Comparison of ENCODE assay signal across 27 cellular contexts in the genomic region with DNA sequence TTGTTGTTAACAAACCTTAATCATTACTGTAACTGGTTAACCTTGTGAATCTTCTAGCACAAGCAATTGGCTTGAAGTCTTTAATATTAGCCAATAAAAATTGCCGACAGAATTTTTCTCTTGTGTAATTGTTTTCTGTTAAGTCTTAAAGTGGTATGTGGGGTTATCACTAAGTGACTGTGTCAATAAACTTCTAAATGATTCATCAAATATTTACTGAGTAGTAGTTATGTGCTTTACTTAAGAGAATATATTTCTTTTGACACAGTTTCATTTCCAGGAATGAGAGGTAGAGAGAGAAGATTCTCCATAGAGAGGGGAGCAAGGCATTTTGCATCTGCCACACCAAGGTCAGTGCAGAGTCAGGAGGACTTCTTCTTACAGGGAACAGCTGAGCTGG.
"Had no signal": no experiment of that assay in that cellular context is flagged by ENCODE, and none has a peak within 500 bp of the region (broad histone marks: within the 10 kb centered on the region; RNA-seq: fewer than 3 reads in every experiment).

No MANE protein-coding gene starts in this region.

- H3K4me1 ChIP-seq: ascending aorta, esophagus muscularis mucosa, heart right ventricle, left ventricle myocardium inferior, pancreas, right atrium auricular region, transverse colon had no signal

- H3K27ac ChIP-seq: ascending aorta, esophagus muscularis mucosa, heart right ventricle, left ventricle myocardium inferior, neutrophil, pancreas, right atrium auricular region, transverse colon, WERI-Rb-1 had no signal

- DNase-seq: activated CD4-positive, alpha-beta T cell treated with anti-CD3 and anti-CD28 coated beads for 48 hours; activated CD4-positive, alpha-beta T cell treated with anti-CD3 and anti-CD28 coated beads, Interleukin-2, amount 50 U/mL, for 48 hours; activated CD8-positive, alpha-beta memory T cell treated with anti-CD3 and anti-CD28 coated beads for 24 hours; activated effector memory CD4-positive, alpha-beta T cell treated with anti-CD3 and anti-CD28 coated beads, Interleukin-2, amount 50 U/mL, for 16 hours; activated naive CD4-positive, alpha-beta T cell treated with anti-CD3 and anti-CD28 coated beads for 36 hours; activated naive CD8-positive, alpha-beta T cell treated with anti-CD3 and anti-CD28 coated beads, Interleukin-2, amount 10 ng/mL, durations not matched to agents 7 days and 5 days; caudate nucleus; cortex of kidney; endodermal cell; heart right ventricle; left ventricle myocardium inferior; naive B cell; nephron progenitor cell; stimulated activated CD4-positive, alpha-beta T cell treated with anti-CD3 and anti-CD28 coated beads, Interleukin-15, amount 100 ng/mL, for 24 hours; stimulated activated CD4-positive, alpha-beta T cell treated with anti-CD3 and anti-CD28 coated beads, Interleukin-2, amount 100 ng/mL, for 24 hours; stimulated activated naive CD4-positive, alpha-beta T cell; T-helper 9 cell; transverse colon; WERI-Rb-1 had no signal

- H3K27me3 ChIP-seq: ascending aorta, esophagus muscularis mucosa, heart right ventricle, neutrophil, pancreas, right atrium auricular region, transverse colon had no signal

- H3K4me3 ChIP-seq: ascending aorta, esophagus muscularis mucosa, heart right ventricle, left ventricle myocardium inferior, pancreas, right atrium auricular region, transverse colon had no signal

- H3K36me3 Mint-ChIP-seq: activated naive CD8-positive, alpha-beta T cell treated with anti-CD3 and anti-CD28 coated beads, Interleukin-2, amount 10 ng/mL, durations not matched to agents 7 days and 5 days; mesothelial cell of epicardium; naive B cell had no signal

- H3K4me3 Mint-ChIP-seq: activated naive CD4-positive, alpha-beta T cell treated with anti-CD3 and anti-CD28 coated beads for 36 hours; activated naive CD8-positive, alpha-beta T cell treated with anti-CD3 and anti-CD28 coated beads, Interleukin-2, amount 10 ng/mL, durations not matched to agents 7 days and 5 days; activated T-helper 1 cell treated with anti-CD3 and anti-CD28 coated beads, Interleukin-12 subunit alpha, Interleukin-12 subunit beta, Interleukin-2, Interleukin-4 antibody, amounts not matched to agents 30 ng/mL and 10 ng/mL and 1 ng/mL, durations not matched to agents 14 hours and 24 hours and 36 hours; endodermal cell; mesothelial cell of epicardium; naive B cell; nephron progenitor cell had no signal

- H3K27me3 Mint-ChIP-seq: activated naive CD8-positive, alpha-beta T cell treated with anti-CD3 and anti-CD28 coated beads, Interleukin-2, amount 10 ng/mL, durations not matched to agents 7 days and 5 days; naive B cell had no signal

- H3K27ac Mint-ChIP-seq: activated naive CD4-positive, alpha-beta T cell treated with anti-CD3 and anti-CD28 coated beads for 36 hours; activated naive CD8-positive, alpha-beta T cell treated with anti-CD3 and anti-CD28 coated beads, Interleukin-2, amount 10 ng/mL, durations not matched to agents 7 days and 5 days; activated T-helper 1 cell treated with anti-CD3 and anti-CD28 coated beads, Interleukin-12 subunit alpha, Interleukin-12 subunit beta, Interleukin-2, Interleukin-4 antibody, amounts not matched to agents 30 ng/mL and 10 ng/mL and 1 ng/mL, durations not matched to agents 14 hours and 24 hours and 36 hours; endodermal cell; mesothelial cell of epicardium; naive B cell; nephron progenitor cell had no signal

- H3K9me3 Mint-ChIP-seq: endodermal cell, mesothelial cell of epicardium, nephron progenitor cell had no signal

- H3K36me3 ChIP-seq: ascending aorta, esophagus muscularis mucosa, heart right ventricle, left ventricle myocardium inferior, neutrophil, pancreas, right atrium auricular region, transverse colon, WERI-Rb-1 had no signal

- ATAC-seq: activated CD4-positive, CD25-positive, alpha-beta regulatory T cell treated with anti-CD3 and anti-CD28 coated beads, Interleukin-2, amount 50 U/mL, for 24 hours; heart right ventricle; pancreas had no signal

- H3K9me3 ChIP-seq: ascending aorta, esophagus muscularis mucosa, neutrophil, pancreas, right atrium auricular region, transverse colon had no signal

- H3K4me1 Mint-ChIP-seq: activated naive CD8-positive, alpha-beta T cell treated with anti-CD3 and anti-CD28 coated beads, Interleukin-2, amount 10 ng/mL, durations not matched to agents 7 days and 5 days; mesothelial cell of epicardium; naive B cell; nephron progenitor cell had no signal
